ENCODE assay signal across 19 cellular contexts in genomic region chr22:30580896-30581295, GRCh38. TPM values are rescaled to one million over a fixed set of nuclear protein-coding genes. Genes with fewer than 3 reads are reported as not detected.
DNase-seq lines count a peak whose midpoint lies in the region; ATAC-seq and TF ChIP-seq lines count a peak whose summit lies in the region.
"Had no signal": no experiment of that assay in that cellular context is flagged by ENCODE, and none has a peak within 500 bp of the region (broad histone marks: within the 10 kb centered on the region; RNA-seq: fewer than 3 reads in every experiment).

No MANE protein-coding gene starts in this region.

- H3K4me3 ChIP-seq in IMR-90 (ENCODE audit: insufficient read depth, low read depth, low read length) = no peak overlapping the region
- H3K4me3 ChIP-seq in mammary epithelial cell (replicated peaks in 1 of 3; ENCODE audit: insufficient read depth in 1 of 3, low read depth in 2 of 3, low read length in 3 of 3) = no peak overlapping the region
- H3K4me3 ChIP-seq: A549; BLaER1 treated with 17β-estradiol and CSF1 and Interleukin-3, amounts not matched to agents 10 nM and 100 nM; GM23338 had no signal

- H3K9me3 Mint-ChIP-seq in central memory CD8-positive, alpha-beta T cell = no peaks in the 10 kb centered on the region
- H3K9me3 Mint-ChIP-seq: CD8-positive, alpha-beta T cell; GM23338; H9 had no signal

- H3K9me3 ChIP-seq in IMR-90 (ENCODE audit: control insufficient read depth, insufficient read depth, low read length) = no peaks in the 10 kb centered on the region
- H3K9me3 ChIP-seq in mammary epithelial cell (replicated peaks; ENCODE audit: insufficient read depth, low read length) = no peaks in the 10 kb centered on the region
- H3K9me3 ChIP-seq: A549; BE2C; BLaER1 treated with 17β-estradiol and CSF1 and Interleukin-3, amounts not matched to agents 10 nM and 100 nM; Caco-2 had no signal

- H3K4me2 ChIP-seq in IMR-90 (ENCODE audit: low read depth, low read length) (no peak overlapping the region), mammary epithelial cell (ENCODE audit: insufficient read depth, low read depth, low read length) (no peak overlapping the region)
- H3K4me2 ChIP-seq: A549; BLaER1 treated with 17β-estradiol and CSF1 and Interleukin-3, amounts not matched to agents 10 nM and 100 nM; GM23338 had no signal

- H3K79me1 ChIP-seq in IMR-90 (ENCODE audit: low read depth in 1 of 2, low read length in 2 of 2) = 0 out of 4 replicates have a peak, but pooled peaks cover 2 to 3% of the 10 kb centered on the region in 2 experiments

- peaks cover 8% of the 10 kb centered on the region for H3K79me2 ChIP-seq in mammary epithelial cell (ENCODE audit: insufficient read depth, low read length)

- no peak overlapping the region for H2BK5ac ChIP-seq in IMR-90 (ENCODE audit: low read depth, low read length, poor library complexity, severe bottlenecking)

- no peaks in the 10 kb centered on the region for H3K4me1 ChIP-seq in IMR-90 (ENCODE audit: control insufficient read depth, insufficient read depth, low read length)
- no peaks in the 10 kb centered on the region for H3K4me1 ChIP-seq in mammary epithelial cell (ENCODE audit: insufficient read depth, low read length)
- H3K4me1 ChIP-seq: A549, Caco-2 had no signal

- DNase-seq in IMR-90 (no peak), ureter (ENCODE audit: low spot score) (no peak), mammary epithelial cell (no peak)
- DNase-seq in central memory CD8-positive, alpha-beta T cell (ENCODE audit: low spot score in 2 of 2) = no peak
- DNase-seq: 8988T; ACHN; AML-193; BE2C; Caco-2; CD8-positive, alpha-beta T cell; DMS153; DND-41; H9 had no signal

- no peaks in the 10 kb centered on the region for H3K4me1 Mint-ChIP-seq in central memory CD8-positive, alpha-beta T cell
- H3K4me1 Mint-ChIP-seq: GM23338 had no signal

- CTCF ChIA-PET in IMR-90 (lab: Yijun Ruan, JAX) (no interaction called here), mammary epithelial cell (lab: Charles Lee; ENCODE audit: low non-redundant PET) (no interaction called here)

- peak overlapping the region; percentile 23 for H2AK9ac ChIP-seq in IMR-90 (replicated peaks; ENCODE audit: low read depth, low read length, poor library complexity)

- no peak overlapping the region for H3K23ac ChIP-seq in IMR-90 (ENCODE audit: low read depth, low read length)

- no peak overlapping the region for H2BK20ac ChIP-seq in IMR-90 (ENCODE audit: low read depth, low read length)

- no peak overlapping the region for H2BK15ac ChIP-seq in IMR-90 (ENCODE audit: low read depth, low read length)

- H3K27me3 ChIP-seq in IMR-90 (ENCODE audit: control insufficient read depth, insufficient read depth, low read length) (no peaks in the 10 kb centered on the region), mammary epithelial cell (ENCODE audit: insufficient read depth, low read length) (no peaks in the 10 kb centered on the region)
- H3K27me3 ChIP-seq: BE2C had no signal

- no peak overlapping the region for H3K14ac ChIP-seq in IMR-90 (replicated peaks; ENCODE audit: low read depth, low read length)

- in situ Hi-C loops in IMR-90 (cut with MboI; ENCODE audit: low sequenced_read_pairs) (no loop called here), mammary epithelial cell (cut with MboI; ENCODE audit: low sequenced_read_pairs in 2 of 2) (no loop called here)

- BruUV-seq in IMR-90 (replicated peaks; lab: Mats Ljungman, UMichigan) (no TSS peak), mammary epithelial cell (replicated peaks; lab: Mats Ljungman, UMichigan) (no TSS peak)

- H2AFZ ChIP-seq in IMR-90 (replicated peaks; ENCODE audit: low read length, poor library complexity) (no peak overlapping the region), mammary epithelial cell (ENCODE audit: low read depth, low read length) (no peak overlapping the region)
- H2AFZ ChIP-seq: GM23338 had no signal

- no peak overlapping the region for H3K18ac ChIP-seq in IMR-90 (ENCODE audit: low read depth, low read length)

- H3K36me3 ChIP-seq in IMR-90 (ENCODE audit: control insufficient read depth, insufficient read depth, low read length) (peaks cover 88% of the 10 kb centered on the region), mammary epithelial cell (ENCODE audit: insufficient read depth, low read length) (peaks cover 30% of the 10 kb centered on the region)

- dilution Hi-C loops in IMR-90 (cut with HindIII; ENCODE audit: low sequenced_read_pairs, unreplicated experiment) (no loop called here), mammary epithelial cell (cut with HindIII; ENCODE audit: low sequenced_read_pairs) (no loop called here)

- TF ChIP-seq POLR2A in IMR-90 (IDR thresholded peaks at IDR 0.05; ENCODE audit: low read depth, low read length) = no peak

- H3K4me3 Mint-ChIP-seq in central memory CD8-positive, alpha-beta T cell = no peak overlapping the region
- H3K4me3 Mint-ChIP-seq: CD8-positive, alpha-beta T cell; GM23338; H9 had no signal

- no CpG with 5 or more reads among the region's 6 CpGs for WGBS in IMR-90 (ENCODE audit: extremely low coverage in 2 of 2, insufficient read length in 1 of 2), 2 experiments
- 71% methylated on average over 4 of the region's 6 CpGs for WGBS in mammary epithelial cell (ENCODE audit: low coverage, missing lambda C conversion rate)

- no peak overlapping the region for H4K91ac ChIP-seq in IMR-90 (ENCODE audit: insufficient read depth, low read depth, low read length)

- TF ChIP-seq CTCF in IMR-90 (conservative IDR thresholded peaks at IDR 0.05; ENCODE audit: low read depth, low read length) (no peak), mammary epithelial cell (conservative IDR thresholded peaks at IDR 0.05 in 1 of 2, IDR thresholded peaks at IDR 0.05 in 1 of 2; ENCODE audit: extremely low read depth in 1 of 2, insufficient read depth in 1 of 2, low read depth in 1 of 2, low read length in 2 of 2) (no peak)

- H3K36me3 Mint-ChIP-seq in central memory CD8-positive, alpha-beta T cell (ENCODE audit: insufficient read depth) = peaks cover 61% of the 10 kb centered on the region

- POLR2A ChIA-PET in IMR-90 (lab: Charles Lee; ENCODE audit: unreplicated experiment) = no interaction called here

- no peak overlapping the region for H3K56ac ChIP-seq in IMR-90 (ENCODE audit: extremely low read depth, insufficient read depth, low read length)

- no peaks in the 10 kb centered on the region for H3K27me3 Mint-ChIP-seq in central memory CD8-positive, alpha-beta T cell

- H2BK120ac ChIP-seq in IMR-90 (ENCODE audit: low read depth, low read length) = no peak overlapping the region

- no peak overlapping the region for H3K4ac ChIP-seq in IMR-90 (ENCODE audit: low read depth, low read length)

- peak overlapping the region; percentile 65 for H3K27ac Mint-ChIP-seq in central memory CD8-positive, alpha-beta T cell (ENCODE audit: low read depth)
- H3K27ac Mint-ChIP-seq: CD8-positive, alpha-beta T cell; GM23338; H9 had no signal

- H3K9ac ChIP-seq in IMR-90 (ENCODE audit: low read depth, low read length) = no peak overlapping the region
- H3K9ac ChIP-seq in mammary epithelial cell (ENCODE audit: insufficient read depth, low read length) = no peak overlapping the region

- no peak overlapping the region for H4K8ac ChIP-seq in IMR-90 (ENCODE audit: low read depth in 2 of 2, low read length in 2 of 2)

- TF ChIP-seq RAD21 in IMR-90 (IDR thresholded peaks at IDR 0.05; ENCODE audit: low read length) = no peak

- 0 out of 2 replicates have a peak, but pooled peaks cover 2% of the 10 kb centered on the region for H3K9me1 ChIP-seq in IMR-90 (ENCODE audit: insufficient read depth, low read length)

- intact Hi-C loops in IMR-90 (cut with micrococcal nuclease) = no loop called here
- intact Hi-C loops in mammary epithelial cell (cut with micrococcal nuclease) = no loop called here

- no peak overlapping the region for H3K27ac ChIP-seq in IMR-90 (ENCODE audit: insufficient read depth, low read length)
- no peak overlapping the region for H3K27ac ChIP-seq in mammary epithelial cell (ENCODE audit: insufficient read depth, low read depth, low read length)
- H3K27ac ChIP-seq: A549 had no signal

- no peak overlapping the region for H4K5ac ChIP-seq in IMR-90 (ENCODE audit: low read depth, low read length)

- H4K20me1 ChIP-seq in IMR-90 (ENCODE audit: insufficient read depth, low read length) = peaks cover 9% of the 10 kb centered on the region; the same call in 1 of the 2 replicates
- H4K20me1 ChIP-seq in mammary epithelial cell (ENCODE audit: insufficient read depth, low read length) = no peaks in the 10 kb centered on the region

- ATAC-seq in IMR-90 (ENCODE audit: low read depth) = no peak
- no peak for ATAC-seq in central memory CD8-positive, alpha-beta T cell (replicated peaks; ENCODE audit: extremely low read depth, poor library complexity, severe bottlenecking)
- ATAC-seq in GM21737 (IDR thresholded peaks at IDR 0.05; ENCODE audit: unreplicated experiment) = no peak
- ATAC-seq: A549; CD8-positive, alpha-beta T cell; GM23338; HCT116 had no signal

- H2AK5ac ChIP-seq in IMR-90 (ENCODE audit: low read depth, low read length) = no peak overlapping the region

RNA-seq across cellular contexts. Expression of gene GAL3ST1, which starts 6.4 kb away (rescaled TPM):
- total RNA-seq in IMR-90 (2012; rRNA removed) (not detected in 2 replicates), ureter (0.73 TPM), mammary epithelial cell (not detected)
- polyA plus RNA-seq in IMR-90 (2012; rRNA removed) (not detected in 2 replicates), mammary epithelial cell (not detected)
- polyA plus RNA-seq in IMR-90 (2012; cell fraction: cytosol; rRNA removed) = 0.03 and 0.07 TPM in 2 replicates
- polyA plus RNA-seq in IMR-90 (2012; cell fraction: nucleus; rRNA removed; ENCODE audit: low replicate concordance) = 0.15 TPM in 1 of 2 replicates, not detected in the other
- polyA minus RNA-seq in mammary epithelial cell = not detected
- total RNA-seq: CD8-positive, alpha-beta T cell; H4 had no signal

RNA-seq across cellular contexts. Expression of gene PES1, which starts 10.8 kb away (rescaled TPM):
- total RNA-seq in IMR-90 (2012; rRNA removed) = 118 and 142 TPM in 2 replicates
- 113 and 120 TPM in 2 replicates for polyA plus RNA-seq in IMR-90 (2012; rRNA removed)
- polyA plus RNA-seq in IMR-90 (2012; cell fraction: cytosol; rRNA removed) = 91.4 and 114 TPM in 2 replicates
- 98.2 and 133 TPM in 2 replicates for polyA plus RNA-seq in IMR-90 (2012; cell fraction: nucleus; rRNA removed; ENCODE audit: low replicate concordance)
- 82.9 TPM for total RNA-seq in ureter
- 10 to 100 TPM; 52.2 to 99.1 TPM for total RNA-seq in mammary epithelial cell
- 89.8 TPM for polyA plus RNA-seq in mammary epithelial cell
- polyA minus RNA-seq in mammary epithelial cell = 145 TPM

RNA-seq across cellular contexts. Expression of gene TCN2, which starts 26.1 kb away (rescaled TPM):
- total RNA-seq in IMR-90 (2012; rRNA removed) = 0.56 and 1.3 TPM in 2 replicates
- polyA plus RNA-seq in IMR-90 (2012; rRNA removed) = 3.6 and 4.0 TPM in 2 replicates
- 4.2 and 4.4 TPM in 2 replicates for polyA plus RNA-seq in IMR-90 (2012; cell fraction: cytosol; rRNA removed)
- polyA plus RNA-seq in IMR-90 (2012; cell fraction: nucleus; rRNA removed; ENCODE audit: low replicate concordance) = 1.8 and 2.1 TPM in 2 replicates
- total RNA-seq in ureter = 24.2 TPM
- total RNA-seq in mammary epithelial cell = 1 to 10 TPM; 3.6 to 9.3 TPM
- 5.8 TPM for polyA plus RNA-seq in mammary epithelial cell
- not detected for polyA minus RNA-seq in mammary epithelial cell

RNA-seq across cellular contexts. Expression of gene SEC14L6, which starts 34.4 kb away (rescaled TPM):
- total RNA-seq in IMR-90 (2012; rRNA removed) = not detected in 2 replicates
- 0.09 TPM in 1 of 2 replicates, not detected in the other for polyA plus RNA-seq in IMR-90 (2012; rRNA removed)
- 0.08 and 0.23 TPM in 2 replicates for polyA plus RNA-seq in IMR-90 (2012; cell fraction: cytosol; rRNA removed)
- 0.04 and 0.09 TPM in 2 replicates for polyA plus RNA-seq in IMR-90 (2012; cell fraction: nucleus; rRNA removed; ENCODE audit: low replicate concordance)
- total RNA-seq in ureter = 0.57 TPM
- under 1 TPM in 1 of 2 donors, not detected in 1; 0.33 TPM for total RNA-seq in mammary epithelial cell
- polyA plus RNA-seq in mammary epithelial cell = 0.02 TPM
- not detected for polyA minus RNA-seq in mammary epithelial cell
- total RNA-seq: CD8-positive, alpha-beta T cell; H4 had no signal
- polyA plus RNA-seq: A549 had no signal

RNA-seq across cellular contexts. Expression of gene SLC35E4, which starts 54.7 kb away (rescaled TPM):
- total RNA-seq in IMR-90 (2012; rRNA removed) (6.8 and 6.9 TPM in 2 replicates), ureter (3.9 TPM), mammary epithelial cell (10 to 100 TPM in 1 of 2 donors, 1 to 10 TPM in 1; 9.9 to 10.0 TPM)
- polyA plus RNA-seq in IMR-90 (2012; rRNA removed) (5.7 and 7.8 TPM in 2 replicates), mammary epithelial cell (4.2 TPM)
- 4.7 and 9.9 TPM in 2 replicates for polyA plus RNA-seq in IMR-90 (2012; cell fraction: cytosol; rRNA removed)
- polyA plus RNA-seq in IMR-90 (2012; cell fraction: nucleus; rRNA removed; ENCODE audit: low replicate concordance) = 2.5 and 5.2 TPM in 2 replicates
- 2.3 TPM for polyA minus RNA-seq in mammary epithelial cell
